ENCODE assay signal across 8 cellular contexts in the genomic region with DNA sequence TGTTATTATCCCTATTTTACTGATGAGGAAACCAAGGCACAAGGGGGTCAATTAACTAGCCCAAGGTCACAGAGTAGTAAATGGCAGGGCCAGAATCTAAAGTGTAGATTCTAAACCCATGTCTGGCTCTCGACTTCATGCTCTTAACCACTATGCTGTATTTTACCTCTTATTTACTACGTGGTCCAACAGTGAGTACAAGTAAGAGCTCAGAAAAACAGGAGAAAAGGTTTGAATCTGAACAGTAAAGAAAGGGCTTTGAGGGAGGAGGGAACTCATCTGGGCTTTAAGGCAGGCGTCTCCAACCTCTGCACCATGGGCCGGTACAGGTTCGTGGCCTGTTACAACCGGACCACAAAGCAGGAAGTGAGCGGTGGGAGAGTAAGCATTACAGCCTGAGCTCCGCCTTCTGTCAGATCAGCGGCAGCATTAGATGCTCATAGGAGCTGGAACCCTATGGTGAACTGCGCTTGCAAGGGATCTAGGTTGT.
A peak's percentile ranks its signal among the peaks of the same experiment; 100 is the strongest.
DNase-seq lines count a peak whose midpoint lies in the region; ATAC-seq and TF ChIP-seq lines count a peak whose summit lies in the region.

No MANE protein-coding gene starts in this region.

- H3K9me3 ChIP-seq in Karpas-422 (ENCODE audit: low read length): no peaks in the 10 kb centered on the region
- H3K9me3 ChIP-seq in gastroesophageal sphincter: no peaks in the 10 kb centered on the region
- H3K9me3 ChIP-seq in WERI-Rb-1 (ENCODE audit: severe bottlenecking): no peaks in the 10 kb centered on the region

- H3K4me3 ChIP-seq in Karpas-422 (ENCODE audit: low read length) (no peak overlapping the region), gastroesophageal sphincter (no peak overlapping the region), WERI-Rb-1 (ENCODE audit: low read depth, low read length) (no peak overlapping the region)

- TF ChIP-seq CTCF in gastroesophageal sphincter (IDR thresholded peaks at IDR 0.05): no peak
- no peak for TF ChIP-seq CTCF in WERI-Rb-1 (IDR thresholded peaks at IDR 0.05; ENCODE audit: low read depth, low read length)

- TF ChIP-seq POLR2A in erythroblast (IDR thresholded peaks at IDR 0.05; ENCODE audit: low read length) (peak; percentile 59), gastroesophageal sphincter (IDR thresholded peaks at IDR 0.05) (no peak)

- ATAC-seq in GM18909 (IDR thresholded peaks at IDR 0.05; ENCODE audit: poor library complexity, unreplicated experiment) (peak; percentile 89), HG03064 (IDR thresholded peaks at IDR 0.05; ENCODE audit: low read depth, unreplicated experiment) (peak; percentile 93), gastroesophageal sphincter (no peak)
- peak; percentile 70 to 79 for ATAC-seq in activated CD4-positive, CD25-positive, alpha-beta regulatory T cell treated with anti-CD3 and anti-CD28 coated beads, Interleukin-2, amount 50 U/mL, for 24 hours

- 69 to 90% methylated on average over 9 to 10 of the region's 10 CpGs for WGBS in gastroesophageal sphincter (ENCODE audit: low coverage in 1 of 2), 2 donors

- H3K9ac ChIP-seq in Karpas-422 (ENCODE audit: low read length): no peak overlapping the region

- 0 out of 2 replicates have a peak, but pooled peaks cover under 1% of the 10 kb centered on the region for H4K20me1 ChIP-seq in Karpas-422 (ENCODE audit: insufficient read depth, low read depth, low read length)

- H3K9me2 ChIP-seq in Karpas-422 (replicated peaks; ENCODE audit: insufficient read depth, low read length): no peaks in the 10 kb centered on the region

- H3K79me2 ChIP-seq in Karpas-422 (ENCODE audit: low read length): peaks cover 3% of the 10 kb centered on the region; the same call in 1 of the 2 replicates

- H3K4me2 ChIP-seq in Karpas-422 (ENCODE audit: low read depth, low read length, poor library complexity, severe bottlenecking): no peak overlapping the region

- no peak overlapping the region for H2AFZ ChIP-seq in Karpas-422 (ENCODE audit: low read length)

- no peak for TF ChIP-seq EP300 in gastroesophageal sphincter (IDR thresholded peaks at IDR 0.05)

- no peak overlapping the region for H3K27ac ChIP-seq in Karpas-422 (ENCODE audit: low read length)
- no peak overlapping the region for H3K27ac ChIP-seq in gastroesophageal sphincter
- no peak overlapping the region for H3K27ac ChIP-seq in WERI-Rb-1

- H3K27me3 ChIP-seq in Karpas-422 (ENCODE audit: low read length) (no peaks in the 10 kb centered on the region), gastroesophageal sphincter (no peaks in the 10 kb centered on the region), WERI-Rb-1 (ENCODE audit: insufficient read depth, low read depth, severe bottlenecking) (no peaks in the 10 kb centered on the region)

- H3K36me3 ChIP-seq in Karpas-422 (ENCODE audit: insufficient read depth, low read length) (no peaks in the 10 kb centered on the region), gastroesophageal sphincter (peaks cover 0 to 28% of the 10 kb centered on the region in 2 donors), WERI-Rb-1 (no peaks in the 10 kb centered on the region)

- H3K4me1 ChIP-seq in Karpas-422 (ENCODE audit: low read length) (peaks cover 12% of the 10 kb centered on the region), gastroesophageal sphincter (peaks cover 0 to 24% (median 0%) of the 10 kb centered on the region in 3 donors)

- DNase-seq in erythroblast (lab: John Stamatoyannopoulos, UW) (peak in 1 of 2 experiments; percentile 27), Karpas-422 (no peak), WERI-Rb-1 (no peak)
- peak; percentile 10 for DNase-seq in stimulated activated CD8-positive, alpha-beta memory T cell treated with anti-CD3 and anti-CD28 coated beads, Interleukin-7, amount 100 ng/mL, for 24 hours (ENCODE audit: low read depth)
